ENCODE assay signal across 31 cellular contexts in genomic region chr9:132446887-132447286, GRCh38. TPM values are rescaled to one million over a fixed set of nuclear protein-coding genes. Genes with fewer than 3 reads are reported as not detected.
A peak's percentile ranks its signal among the peaks of the same experiment; 100 is the strongest.
DNase-seq lines count a peak whose midpoint lies in the region; ATAC-seq, FAIRE-seq and TF ChIP-seq lines count a peak whose summit lies in the region.
"Had no signal": no experiment of that assay in that cellular context is flagged by ENCODE, and none has a peak within 500 bp of the region (broad histone marks: within the 10 kb centered on the region; RNA-seq: fewer than 3 reads in every experiment).

No MANE protein-coding gene starts in this region.

- H3K27me3 ChIP-seq in GM23338 (ENCODE audit: insufficient read depth) (no peaks in the 10 kb centered on the region), H1 (replicated peaks in 1 of 4; ENCODE audit: control insufficient read depth in 3 of 4, extremely low read depth in 1 of 4, insufficient read depth in 3 of 4, low read length in 3 of 4) (peaks cover 0 to 2% (median 0%) of the 10 kb centered on the region in 4 experiments; a peak in 1 of 7 replicates), mesendoderm (ENCODE audit: insufficient read depth, low read length, poor library complexity) (no peaks in the 10 kb centered on the region)
- H3K27me3 ChIP-seq: BE2C, BLaER1 had no signal

- TF ChIP-seq CTCF in GM23338 (conservative IDR thresholded peaks at IDR 0.05; ENCODE audit: low read depth in 2 of 2) (no peak), WTC11 (IDR thresholded peaks at IDR 0.05) (no peak), H1 (IDR thresholded peaks at IDR 0.05; ENCODE audit: control extremely low read depth in 1 of 3, insufficient read depth in 1 of 3, low read depth in 1 of 3, low read length in 3 of 3) (no peak)

- CTCF ChIA-PET in WTC11 (lab: Charles Lee) (interaction anchor here (0.6 to 1.8 kb wide), 16 partner anchors 10 to 126 kb away, joined by 3 to 8 read pairs (median 3); no protein-coding TSS in a partner anchor), H1 (lab: Charles Lee; ENCODE audit: partially characterized antibody) (interaction anchor here (0.8 to 5.8 kb wide), 13 partner anchors 10 to 260 kb away, joined by 3 to 39 read pairs (median 4); no protein-coding TSS in a partner anchor)

- H3K18ac ChIP-seq in H1 (ENCODE audit: extremely low read depth, low read length) = no peak overlapping the region
- H3K18ac ChIP-seq in mesendoderm (ENCODE audit: low read length) = no peak overlapping the region

- H4K20me1 ChIP-seq in GM23338 (replicated peaks; ENCODE audit: insufficient read depth) = no peaks in the 10 kb centered on the region
- no peaks in the 10 kb centered on the region for H4K20me1 ChIP-seq in H1 (replicated peaks in 1 of 2; ENCODE audit: control insufficient read depth in 1 of 2, insufficient read depth in 2 of 2, low read length in 2 of 2)
- H4K20me1 ChIP-seq: BLaER1 had no signal

- no peak for FAIRE-seq in H1 (lab: Jason Lieb, UNC)
- FAIRE-seq: A204.1, GM12878, GM12892, GM18507 had no signal

- DNase-seq in GM23338 (ENCODE audit: low spot score) (no peak), WTC11 (ENCODE audit: low spot score) (no peak), H1 (ENCODE audit: low read depth in 1 of 2, low spot score in 2 of 2) (no peak), dermis blood vessel endothelial cell (no peak), mesendoderm (no peak)
- DNase-seq in stimulated activated CD4-positive, alpha-beta T cell treated with anti-CD3 and anti-CD28 coated beads, Interleukin-4, amount 100 ng/mL, for 24 hours = no peak
- DNase-seq: 8988T; ACHN; C1 segment of cervical spinal cord; CD4-positive, alpha-beta memory T cell; CD4-positive, CD25-positive, alpha-beta regulatory T cell; CD8-positive, alpha-beta memory T cell; COR-L47; DMS 273 treated with DMSO at 0.1 percent for 48 hours; DMS153; DMS53; DMS79; DND-41; EL; GDM1 had no signal

- H2BK15ac ChIP-seq in H1 (ENCODE audit: low read length) (no peak overlapping the region), mesendoderm (replicated peaks; ENCODE audit: low read depth) (no peak overlapping the region)

- H3K4me2 ChIP-seq in GM23338 = no peak overlapping the region
- H3K4me2 ChIP-seq in H1 (ENCODE audit: insufficient read depth in 1 of 2, low read depth in 2 of 2, low read length in 2 of 2) = no peak overlapping the region
- H3K4me2 ChIP-seq in mesendoderm (ENCODE audit: low read length) = no peak overlapping the region
- H3K4me2 ChIP-seq: BLaER1 had no signal

- WGBS in H1 (ENCODE audit: extremely low coverage in 1 of 2, insufficient coverage in 1 of 2, insufficient read length in 1 of 2, insufficient replicate concordance in 2 of 2, low coverage in 1 of 2, low lambda C conversion rate in 2 of 2, missing lambda C conversion rate in 1 of 2), 2 experiments = 85% methylated on average over 2 of the region's 3 CpGs; no CpG with 5 or more reads in 1 of the 2 experiments
- WGBS in mesendoderm (ENCODE audit: extremely low coverage, insufficient coverage, low lambda C conversion rate) = no CpG with 5 or more reads among the region's 3 CpGs

- H3K27ac Mint-ChIP-seq in GM23338 (no peak overlapping the region), WTC11 (no peak overlapping the region)
- H3K27ac Mint-ChIP-seq: CD14-positive monocyte; CD4-positive, alpha-beta memory T cell; CD4-positive, CD25-positive, alpha-beta regulatory T cell; CD8-positive, alpha-beta memory T cell had no signal

- no peak overlapping the region for H3K56ac ChIP-seq in H1 (replicated peaks; ENCODE audit: insufficient read length, low read depth, low read length)
- no peak overlapping the region for H3K56ac ChIP-seq in mesendoderm (ENCODE audit: low read length)

- no peak for TF ChIP-seq RAD21 in H1 (IDR thresholded peaks at IDR 0.05 in 1 of 2, conservative IDR thresholded peaks at IDR 0.05 in 1 of 2; ENCODE audit: low read depth in 2 of 2, low read length in 2 of 2)

- H3K4me3 ChIP-seq in GM23338 (no peak overlapping the region), H1 (ENCODE audit: extremely low read depth in 1 of 4, insufficient read depth in 2 of 4, low read depth in 3 of 4, low read length in 4 of 4) (no peak overlapping the region), mesendoderm (ENCODE audit: low read length) (no peak overlapping the region)
- H3K4me3 ChIP-seq: BLaER1, GM12878 had no signal

- no peak overlapping the region for H3K4me3 Mint-ChIP-seq in GM23338
- no peak overlapping the region for H3K4me3 Mint-ChIP-seq in WTC11
- H3K4me3 Mint-ChIP-seq: CD4-positive, alpha-beta memory T cell; CD4-positive, CD25-positive, alpha-beta regulatory T cell; CD8-positive, alpha-beta memory T cell had no signal

- TF ChIP-seq EP300 in H1 (IDR thresholded peaks at IDR 0.05; ENCODE audit: borderline replicate concordance in 1 of 2, low read depth in 2 of 2, low read length in 2 of 2) = no peak

- H3K79me1 ChIP-seq in H1 (ENCODE audit: low read depth, low read length) (no peaks in the 10 kb centered on the region), mesendoderm (ENCODE audit: low read length) (no peaks in the 10 kb centered on the region)

- no peak overlapping the region for H2BK20ac ChIP-seq in H1 (ENCODE audit: low read length)

- no peak overlapping the region for H2BK12ac ChIP-seq in H1 (ENCODE audit: low read depth, low read length)

- H2BK120ac ChIP-seq in H1 (replicated peaks; ENCODE audit: low read depth, low read length) (no peak overlapping the region), mesendoderm (ENCODE audit: low read depth, low read length) (no peak overlapping the region)

- POLR2A ChIA-PET in WTC11 (lab: Charles Lee) (no interaction called here), H1 (lab: Charles Lee; ENCODE audit: partially characterized antibody) (interaction anchor here (1.2 kb wide), 2 partner anchors 10 to 71 kb away, joined by 3 to 4 read pairs; no protein-coding TSS in a partner anchor)

- no peaks in the 10 kb centered on the region for H3K4me1 ChIP-seq in GM23338 (ENCODE audit: insufficient read depth)
- H3K4me1 ChIP-seq in H1 (replicated peaks in 1 of 4; ENCODE audit: control insufficient read depth in 3 of 4, insufficient read depth in 4 of 4, low read length in 3 of 4) = 0 out of 7 replicates have a peak, but pooled peaks cover 0 to under 1% (median 0%) of the 10 kb centered on the region in 4 experiments
- no peaks in the 10 kb centered on the region for H3K4me1 ChIP-seq in mesendoderm (ENCODE audit: control insufficient read depth, low read depth, low read length)
- H3K4me1 ChIP-seq: BE2C, BLaER1 had no signal

- H3F3A ChIP-seq in GM23338 (replicated peaks; ENCODE audit: low read depth) = no peaks in the 10 kb centered on the region

- H3K36me3 ChIP-seq in GM23338 (ENCODE audit: insufficient read depth) (no peaks in the 10 kb centered on the region), H1 (ENCODE audit: control insufficient read depth in 2 of 4, insufficient read depth in 4 of 4, low read length in 3 of 4) (no peaks in the 10 kb centered on the region), mesendoderm (ENCODE audit: control insufficient read depth, insufficient read depth, low read length) (no peaks in the 10 kb centered on the region)
- H3K36me3 ChIP-seq: BE2C, BLaER1 had no signal

- H2AK5ac ChIP-seq in H1 (ENCODE audit: low read depth, low read length) (no peak overlapping the region), mesendoderm (ENCODE audit: low read length) (no peak overlapping the region)

- H3K4ac ChIP-seq in H1 (replicated peaks; ENCODE audit: insufficient read length, low read depth, low read length) (no peak overlapping the region), mesendoderm (ENCODE audit: low read depth, low read length) (no peak overlapping the region)

- H3K23me2 ChIP-seq in H1 (ENCODE audit: low read depth, low read length) = no peaks in the 10 kb centered on the region

- H3K27me3 Mint-ChIP-seq in GM23338 (ENCODE audit: insufficient read depth, low read depth, poor library complexity) (peaks cover 3% of the 10 kb centered on the region), WTC11 (ENCODE audit: low read depth) (no peaks in the 10 kb centered on the region; the same call in 1 of the 2 replicates)

- H3K27ac ChIP-seq in GM23338 (ENCODE audit: low read depth) = no peak overlapping the region
- no peak overlapping the region for H3K27ac ChIP-seq in H1 (ENCODE audit: low read depth, low read length)
- no peak overlapping the region for H3K27ac ChIP-seq in mesendoderm (ENCODE audit: low read depth, low read length)
- H3K27ac ChIP-seq: BLaER1 had no signal

- H4K5ac ChIP-seq in H1 (ENCODE audit: insufficient read length, low read depth, low read length) (no peak overlapping the region), mesendoderm (ENCODE audit: low read length) (no peak overlapping the region)

- no peak for TF ChIP-seq POLR2A in H1 (IDR thresholded peaks at IDR 0.05; ENCODE audit: control extremely low read depth in 1 of 2, low read depth in 2 of 2, low read length in 2 of 2)

- H3K9me2 ChIP-seq in GM23338 (ENCODE audit: insufficient read depth) = no peaks in the 10 kb centered on the region

- no peak for ATAC-seq in GM23338
- no peak for ATAC-seq in WTC11
- ATAC-seq: GM12878 had no signal

- H3K79me2 ChIP-seq in GM23338 (replicated peaks; ENCODE audit: insufficient read depth) = no peaks in the 10 kb centered on the region
- no peaks in the 10 kb centered on the region for H3K79me2 ChIP-seq in H1 (ENCODE audit: control insufficient read depth in 1 of 2, insufficient read depth in 2 of 2, low read length in 2 of 2)
- no peaks in the 10 kb centered on the region for H3K79me2 ChIP-seq in mesendoderm (ENCODE audit: control insufficient read depth, insufficient read depth, low read length)

- H3K36me3 Mint-ChIP-seq in GM23338 (ENCODE audit: low read depth) (no peaks in the 10 kb centered on the region), WTC11 (no peaks in the 10 kb centered on the region)
- H3K36me3 Mint-ChIP-seq: CD14-positive monocyte; CD4-positive, alpha-beta memory T cell; CD4-positive, CD25-positive, alpha-beta regulatory T cell; CD8-positive, alpha-beta memory T cell had no signal

- H3K9me3 Mint-ChIP-seq in GM23338 (no peaks in the 10 kb centered on the region), WTC11 (peaks cover 5% of the 10 kb centered on the region; the same call in 1 of the 2 replicates)
- H3K9me3 Mint-ChIP-seq: CD14-positive monocyte; CD8-positive, alpha-beta memory T cell had no signal

- no peak overlapping the region for H4K8ac ChIP-seq in H1 (ENCODE audit: extremely low read depth, insufficient read depth, low read length)
- no peak overlapping the region for H4K8ac ChIP-seq in mesendoderm (ENCODE audit: low read depth, low read length)

- H3K23ac ChIP-seq in H1 (ENCODE audit: insufficient read length) = no peak overlapping the region
- H3K23ac ChIP-seq in mesendoderm (ENCODE audit: low read length) = no peak overlapping the region

- H2AFZ ChIP-seq in GM23338 (0 out of 2 replicates have a peak overlapping the region, but pooled peaks have one; percentile 73), H1 (ENCODE audit: low read length) (no peak overlapping the region)

- H3K9me3 ChIP-seq in H1 (ENCODE audit: insufficient read depth in 2 of 2, low read depth in 1 of 2, low read length in 1 of 2) = no peaks in the 10 kb centered on the region
- H3K9me3 ChIP-seq: BE2C, BLaER1 had no signal

- H3K14ac ChIP-seq in H1 (ENCODE audit: insufficient read length) = no peak overlapping the region

- H2BK5ac ChIP-seq in H1 (ENCODE audit: low read depth, low read length) (no peak overlapping the region), mesendoderm (ENCODE audit: low read length) (no peak overlapping the region)

- no peak overlapping the region for H4K91ac ChIP-seq in H1 (replicated peaks; ENCODE audit: insufficient read length, low read length)

- H3K4me1 Mint-ChIP-seq in GM23338 (peaks cover under 1% of the 10 kb centered on the region; the same call in 1 of the 3 replicates), WTC11 (peaks cover 6% of the 10 kb centered on the region)
- H3K4me1 Mint-ChIP-seq: CD14-positive monocyte had no signal

- H3K9ac ChIP-seq in H1 (replicated peaks in 1 of 4; ENCODE audit: extremely low read depth in 1 of 4, low read depth in 3 of 4, low read length in 3 of 4) = no peak overlapping the region
- no peak overlapping the region for H3K9ac ChIP-seq in mesendoderm (ENCODE audit: low read length)
- H3K9ac ChIP-seq: BLaER1 had no signal

RNA-seq across cellular contexts. Expression of gene CFAP77, which starts 36.9 kb away (rescaled TPM):
- 0.97 and 2.1 TPM in 2 replicates for total RNA-seq in GM23338 (2014; rRNA removed; shearing (Covaris generic))
- polyA plus RNA-seq in GM23338 (2016; fragmentation: Nextera tagmentation; extraction: Ambion mirVana) (0.94 and 1.3 TPM in 2 replicates), H1 (2011; rRNA removed) (0.97 and 1.2 TPM in 2 replicates)
- total RNA-seq in WTC11 (2021) (0.96 to 1.2 TPM (median 1.2 TPM) in 3 replicates), dermis blood vessel endothelial cell (0.05 and 0.34 TPM in 2 replicates)
- total RNA-seq in H1 (2021; fragmentation: NEBNext Ultra II Directional; extraction: Animal tissue kit (Norgen Biotek cat#: 25700)) = 0.52 and 0.63 TPM in 2 replicates
- 0.45 TPM for polyA plus RNA-seq in H1 (2011; cell fraction: cytosol; rRNA removed)
- 0.60 TPM for polyA plus RNA-seq in H1 (2011; cell fraction: nucleus; rRNA removed)
- 1.1 to 1.2 TPM (median 1.1 TPM) in 4 replicates for polyA plus RNA-seq in H1 (2012, experiment 1 of 2)
- polyA plus RNA-seq in H1 (2012, experiment 2 of 2) = 0.72 TPM
- 0.55 TPM for polyA plus RNA-seq in H1 (2013, experiment 1 of 2)
- 0.55 TPM for polyA plus RNA-seq in H1 (2013, experiment 2 of 2)
- 0.13 TPM in 1 of 2 replicates, not detected in the other for polyA minus RNA-seq in H1 (2011; rRNA and poly(A)+ RNA removed)
- polyA minus RNA-seq in H1 (2011; cell fraction: cytosol; rRNA and poly(A)+ RNA removed) = not detected
- 0.40 TPM for polyA minus RNA-seq in H1 (2011; cell fraction: nucleus; rRNA and poly(A)+ RNA removed)
- polyA plus RNA-seq in mesendoderm (2013, experiment 1 of 2) = 0.41 TPM
- 0.24 TPM for polyA plus RNA-seq in mesendoderm (2013, experiment 2 of 2)
- total RNA-seq: A673; CD4-positive, alpha-beta memory T cell; CD4-positive, CD25-positive, alpha-beta regulatory T cell; CD8-positive, alpha-beta memory T cell; Daoy; G401; GM12878 had no signal
- polyA plus RNA-seq: AG04450; CD14-positive monocyte; CD4-positive, alpha-beta memory T cell; CD4-positive, CD25-positive, alpha-beta regulatory T cell; CD8-positive, alpha-beta memory T cell had no signal

RNA-seq across cellular contexts. Expression of gene TTF1, which starts 40.2 kb away (rescaled TPM):
- total RNA-seq in GM23338 (2014; rRNA removed; shearing (Covaris generic)) = 14.9 and 15.5 TPM in 2 replicates
- polyA plus RNA-seq in GM23338 (2016; fragmentation: Nextera tagmentation; extraction: Ambion mirVana) = 22.4 and 25.0 TPM in 2 replicates
- 18.3 to 23.8 TPM (median 20.5 TPM) in 3 replicates for total RNA-seq in WTC11 (2021)
- 22.2 and 22.6 TPM in 2 replicates for total RNA-seq in H1 (2021; fragmentation: NEBNext Ultra II Directional; extraction: Animal tissue kit (Norgen Biotek cat#: 25700))
- polyA plus RNA-seq in H1 (2011; rRNA removed) = 6.5 and 7.8 TPM in 2 replicates
- 14.2 TPM for polyA plus RNA-seq in H1 (2011; cell fraction: cytosol; rRNA removed)
- 6.2 TPM for polyA plus RNA-seq in H1 (2011; cell fraction: nucleus; rRNA removed)
- polyA plus RNA-seq in H1 (2012, experiment 1 of 2) = 15.5 to 23.3 TPM (median 18.7 TPM) in 4 replicates
- polyA plus RNA-seq in H1 (2012, experiment 2 of 2) = 1.8 TPM
- 24.2 TPM for polyA plus RNA-seq in H1 (2013, experiment 1 of 2)
- polyA plus RNA-seq in H1 (2013, experiment 2 of 2) = 24.7 TPM
- polyA minus RNA-seq in H1 (2011; rRNA and poly(A)+ RNA removed) = 4.0 and 5.0 TPM in 2 replicates
- 5.4 TPM for polyA minus RNA-seq in H1 (2011; cell fraction: cytosol; rRNA and poly(A)+ RNA removed)
- polyA minus RNA-seq in H1 (2011; cell fraction: nucleus; rRNA and poly(A)+ RNA removed) = 7.7 TPM
- total RNA-seq in dermis blood vessel endothelial cell = 13.6 and 20.3 TPM in 2 replicates
- 30.9 TPM for polyA plus RNA-seq in mesendoderm (2013, experiment 1 of 2)
- 31.3 TPM for polyA plus RNA-seq in mesendoderm (2013, experiment 2 of 2)
